17 cellular contexts compared by ENCODE assay signal in the genomic region with DNA sequence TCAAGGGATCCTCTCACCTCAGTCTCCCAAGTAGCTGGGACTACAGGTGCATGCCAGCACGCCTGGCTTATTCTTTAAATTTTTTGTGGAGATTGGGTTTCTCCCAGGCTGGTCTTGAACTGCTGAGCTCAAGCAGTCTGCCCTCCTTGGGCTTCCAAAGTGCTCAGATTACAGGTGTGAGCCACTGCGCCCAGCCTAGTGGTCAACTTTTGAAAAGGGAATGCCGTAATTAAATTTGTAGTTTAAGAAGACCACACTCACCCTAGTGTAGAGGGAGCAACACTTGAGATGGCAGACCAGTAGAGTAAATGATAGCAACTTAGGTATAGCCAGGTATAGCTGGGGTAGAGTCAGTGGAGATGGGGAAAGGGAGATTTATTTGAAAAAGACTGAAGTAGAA.
"Had no signal": no experiment of that assay in that cellular context is flagged by ENCODE, and none has a peak within 500 bp of the region (broad histone marks: within the 10 kb centered on the region; RNA-seq: fewer than 3 reads in every experiment).

No MANE protein-coding gene starts in this region.

- H3K27me3 ChIP-seq: heart left ventricle, ovary, right atrium auricular region, sigmoid colon, suprapubic skin, thyroid gland, upper lobe of right lung, vagina had no signal

- H3K9me3 ChIP-seq: heart left ventricle, ovary, right atrium auricular region, sigmoid colon, suprapubic skin, thyroid gland, upper lobe of right lung, vagina had no signal

- H3K4me3 Mint-ChIP-seq: natural killer cell, neural crest cell had no signal

- H3K9me3 Mint-ChIP-seq: natural killer cell, neural crest cell had no signal

- H3K36me3 ChIP-seq: ovary, right atrium auricular region, sigmoid colon, suprapubic skin, thyroid gland, vagina had no signal

- H3K36me3 Mint-ChIP-seq: natural killer cell had no signal

- ATAC-seq: esophagus mucosa, heart left ventricle, natural killer cell, upper lobe of right lung had no signal

- DNase-seq: effector memory CD4-positive, alpha-beta T cell; heart left ventricle; hippocampal formation; natural killer cell; nucleus accumbens; ovary; sigmoid colon; stimulated activated CD4-positive, alpha-beta T cell treated with anti-CD3 and anti-CD28 coated beads, Interleukin-12 subunit alpha, Interleukin-12 subunit beta, amount 100 ng/mL, for 4 hours; stimulated activated naive CD4-positive, alpha-beta T cell; thyroid gland; upper lobe of right lung had no signal

- H3K4me3 ChIP-seq: heart left ventricle, ovary, right atrium auricular region, sigmoid colon, skin epidermis, suprapubic skin, thyroid gland, upper lobe of right lung, vagina had no signal

- H3K27ac ChIP-seq: heart left ventricle, ovary, right atrium auricular region, sigmoid colon, skin epidermis, suprapubic skin, thyroid gland, upper lobe of right lung, vagina had no signal
